In genomic region chr18:27239669-27240068, GRCh38 we compare ENCODE assay signal across 23 cellular contexts. TPM values are rescaled to one million over a fixed set of nuclear protein-coding genes. Genes with fewer than 3 reads are reported as not detected.
"Had no signal": no experiment of that assay in that cellular context is flagged by ENCODE, and none has a peak within 500 bp of the region (broad histone marks: within the 10 kb centered on the region; RNA-seq: fewer than 3 reads in every experiment).

No MANE protein-coding gene starts in this region.

- ATAC-seq: stimulated activated effector memory CD8-positive, alpha-beta T cell treated with anti-CD3 and anti-CD28 coated beads, Interleukin-12 subunit alpha, Interleukin-12 subunit beta, amount 100 ng/mL, for 72 hours; stimulated activated memory B cell treated with anti-CD40 and anti-IgM and Interleukin-4, amounts not matched to agents 10 μg/mL and 1 μg/mL and 100 μg/mL, for 72 hours; stimulated activated naive B cell treated with anti-CD40 and anti-IgM and Interleukin-4, amounts not matched to agents 10 μg/mL and 1 μg/mL and 100 μg/mL, for 72 hours; stimulated activated naive CD8-positive, alpha-beta T cell treated with anti-CD3 and anti-CD28 coated beads, Interleukin-15, amount 100 ng/mL, for 72 hours; stimulated activated naive CD8-positive, alpha-beta T cell treated with anti-CD3 and anti-CD28 coated beads, Interleukin-15, Interleukin-2, amounts not matched to agents 100 U/mL and 50 U/mL, for 24 hours; upper lobe of right lung had no signal

- DNase-seq: stimulated activated CD4-positive, alpha-beta T cell treated with anti-CD3 and anti-CD28 coated beads, Interleukin-2, amount 100 ng/mL, for 48 hours; stimulated activated CD4-positive, alpha-beta T cell treated with anti-CD3 and anti-CD28 coated beads, Interleukin-4, amount 100 ng/mL, for 1 hour; stimulated activated CD4-positive, alpha-beta T cell treated with anti-CD3 and anti-CD28 coated beads, Interleukin-4, amount 100 ng/mL, for 24 hours; stimulated activated CD4-positive, alpha-beta T cell treated with anti-CD3 and anti-CD28 coated beads, Interleukin-4, amount 100 ng/mL, for 4 hours; stimulated activated CD8-positive, alpha-beta memory T cell treated with anti-CD3 and anti-CD28 coated beads, Interleukin-4, amount 100 ng/mL, for 48 hours; stimulated activated naive B cell treated with anti-CD40 and anti-IgM and Interleukin-4, amounts not matched to agents 10 μg/mL and 1 μg/mL and 100 μg/mL, for 72 hours; stimulated activated naive CD4-positive, alpha-beta T cell; stimulated activated naive CD4-positive, alpha-beta T cell treated with Interleukin-2 at 50 U/mL for 16 hours; stimulated activated naive CD8-positive, alpha-beta T cell treated with anti-CD3 and anti-CD28 coated beads, Interleukin-15, amount 100 ng/mL, for 72 hours; stimulated activated naive CD8-positive, alpha-beta T cell treated with anti-CD3 and anti-CD28 coated beads, Interleukin-15, Interleukin-2, amounts not matched to agents 100 U/mL and 50 U/mL, for 24 hours; stomach; substantia nigra; testis; thyroid gland; tibial artery; transverse colon; trophoblast cell; upper lobe of left lung; upper lobe of right lung; uterus had no signal

RNA-seq across cellular contexts. Expression of gene CHST9, which starts 54.6 kb away (rescaled TPM):
- total RNA-seq: subcutaneous adipose tissue had no signal
